In the genomic region with DNA sequence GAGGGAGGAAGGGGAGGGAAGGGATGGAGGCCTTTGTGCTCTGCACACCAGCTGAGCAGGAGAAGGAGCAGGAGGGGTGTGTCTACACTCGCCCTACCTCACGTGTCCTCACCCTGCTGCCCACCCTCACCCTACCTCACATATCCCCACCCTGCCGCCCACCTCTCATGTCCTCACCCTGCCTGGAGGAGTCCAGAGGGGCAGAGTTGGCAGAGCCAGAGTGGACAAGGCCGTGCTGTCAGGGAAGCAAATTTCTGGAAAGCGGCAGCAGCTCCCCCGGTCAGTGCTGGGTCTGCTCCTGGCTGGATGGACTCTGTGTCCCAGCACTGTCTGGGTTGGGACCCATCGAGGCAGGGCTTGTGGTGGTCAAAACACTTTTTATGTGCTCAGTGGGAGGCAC, we compare ENCODE assay signal across 9 cellular contexts.
"Had no signal": no experiment of that assay in that cellular context is flagged by ENCODE, and none has a peak within 500 bp of the region (broad histone marks: within the 10 kb centered on the region; RNA-seq: fewer than 3 reads in every experiment).

No MANE protein-coding gene starts in this region.

- H3K4me2 ChIP-seq: GM23338 had no signal

- H3K9me3 Mint-ChIP-seq: IgD-negative memory B cell had no signal

- H3K4me3 ChIP-seq: GM23338, HAP-1 had no signal

- H3K27ac Mint-ChIP-seq: GM23338, HFFc6, IgD-negative memory B cell had no signal

- DNase-seq: H7, HFFc6, KBM-7 had no signal

- H3K36me3 Mint-ChIP-seq: IgD-negative memory B cell had no signal

- H3K9me3 ChIP-seq: HAP-1 had no signal

- H3K4me1 ChIP-seq: HAP-1 had no signal

- ATAC-seq: GM23338, HCT116, HepG2 had no signal

- H2AFZ ChIP-seq: GM23338 had no signal

- H3K4me1 Mint-ChIP-seq: IgD-negative memory B cell had no signal

- H3K36me3 ChIP-seq: HAP-1 had no signal

- H3K27ac ChIP-seq: HL-60 had no signal

- H3K4me3 Mint-ChIP-seq: GM23338, HFFc6, IgD-negative memory B cell had no signal

- FAIRE-seq: HepG2 had no signal
